In the genomic region with DNA sequence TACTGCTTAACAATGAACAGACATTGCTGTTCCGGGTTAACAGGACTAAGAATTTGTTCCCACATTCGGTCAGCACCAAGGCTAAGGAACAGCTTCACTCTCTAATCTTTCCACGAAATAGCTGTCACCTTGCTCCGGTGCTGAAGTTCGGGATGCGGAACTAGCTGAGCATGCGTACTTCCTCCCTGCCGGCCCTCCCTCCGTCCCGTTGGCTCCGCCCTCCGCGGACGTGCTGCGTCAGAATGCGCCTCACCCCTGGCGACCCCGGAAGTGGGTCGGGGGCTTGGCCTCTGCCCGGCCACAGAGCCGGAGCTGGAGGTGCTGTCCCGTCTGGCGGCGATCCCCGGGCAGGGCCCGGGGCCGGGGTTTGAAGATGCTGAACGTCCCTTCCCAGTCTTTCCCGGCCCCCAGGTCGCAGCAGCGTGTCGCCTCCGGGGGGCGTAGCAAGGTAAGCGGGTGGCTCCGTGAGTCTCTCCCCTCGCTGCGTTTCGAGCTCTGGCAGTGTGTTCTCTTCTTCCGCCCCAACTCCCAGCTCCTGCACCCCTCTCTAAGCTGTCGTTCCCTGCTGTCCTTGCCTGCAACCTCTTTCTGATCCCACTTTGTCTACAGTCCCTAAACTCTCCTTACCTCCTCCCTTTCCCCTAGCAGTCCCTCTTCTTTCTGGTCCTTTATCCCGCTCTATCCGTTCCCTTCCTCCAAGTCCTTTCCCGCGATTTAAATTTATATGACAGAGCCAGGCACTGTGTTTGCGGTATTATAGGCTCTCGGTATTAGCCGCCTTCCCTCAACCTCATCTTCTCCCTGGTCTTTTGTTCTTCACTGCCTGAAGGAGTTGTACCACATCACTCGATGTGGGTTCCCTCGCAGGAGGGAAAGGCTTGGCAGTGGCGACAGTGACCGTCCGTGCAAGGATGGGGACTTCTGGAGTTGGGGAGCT, we compare ENCODE assay signal across 1 cellular context.
TF ChIP-seq lines count a peak whose summit lies in the region.

A gene with protein sequence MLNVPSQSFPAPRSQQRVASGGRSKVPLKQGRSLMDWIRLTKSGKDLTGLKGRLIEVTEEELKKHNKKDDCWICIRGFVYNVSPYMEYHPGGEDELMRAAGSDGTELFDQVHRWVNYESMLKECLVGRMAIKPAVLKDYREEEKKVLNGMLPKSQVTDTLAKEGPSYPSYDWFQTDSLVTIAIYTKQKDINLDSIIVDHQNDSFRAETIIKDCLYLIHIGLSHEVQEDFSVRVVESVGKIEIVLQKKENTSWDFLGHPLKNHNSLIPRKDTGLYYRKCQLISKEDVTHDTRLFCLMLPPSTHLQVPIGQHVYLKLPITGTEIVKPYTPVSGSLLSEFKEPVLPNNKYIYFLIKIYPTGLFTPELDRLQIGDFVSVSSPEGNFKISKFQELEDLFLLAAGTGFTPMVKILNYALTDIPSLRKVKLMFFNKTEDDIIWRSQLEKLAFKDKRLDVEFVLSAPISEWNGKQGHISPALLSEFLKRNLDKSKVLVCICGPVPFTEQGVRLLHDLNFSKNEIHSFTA (plus strand): TSS at position 280 of the 937 bp plus-strand sequence. CDS start 94 bp downstream, at position 374.

TF ChIP-seq in liver, 16 proteins besides CTCF, POLR2A, EP300 and RAD21 (continued from another document):
- TF ChIP-seq, protein P1, sequence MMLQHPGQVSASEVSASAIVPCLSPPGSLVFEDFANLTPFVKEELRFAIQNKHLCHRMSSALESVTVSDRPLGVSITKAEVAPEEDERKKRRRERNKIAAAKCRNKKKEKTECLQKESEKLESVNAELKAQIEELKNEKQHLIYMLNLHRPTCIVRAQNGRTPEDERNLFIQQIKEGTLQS (IDR thresholded peaks at IDR 0.05), result no peak
